In genomic region chr9:122347348-122348287, GRCh38 we compare ENCODE assay signal across 8 cellular contexts. TPM values are rescaled to one million over a fixed set of nuclear protein-coding genes. Genes with fewer than 3 reads are reported as not detected.
A peak's percentile ranks its signal among the peaks of the same experiment; 100 is the strongest.
DNase-seq lines count a peak whose midpoint lies in the region; ATAC-seq, FAIRE-seq and TF ChIP-seq lines count a peak whose summit lies in the region.

No MANE protein-coding gene starts in this region.

- no peak overlapping the region for H3K27ac Mint-ChIP-seq in Calu3 (ENCODE audit: unreplicated experiment)
- peak overlapping the region; percentile 79 for H3K27ac Mint-ChIP-seq in type B pancreatic cell

- intact Hi-C loops in Calu3 (cut with micrococcal nuclease; ENCODE audit: unreplicated experiment): no loop called here
- intact Hi-C loops in lower leg skin (cut with DNase I; ENCODE audit: low total_unique reads): no loop called here

- in situ Hi-C loops in T47D (cut with HindIII; ENCODE audit: low pct_unique_long_range_greater_than_20kb, low sequenced_read_pairs): no loop called here

- 33 to 37% methylated on average over 16 of the region's 16 CpGs for WGBS in lower leg skin, 2 donors

- H3K36me3 Mint-ChIP-seq in Calu3 (ENCODE audit: insufficient read depth, unreplicated experiment): peaks cover 4% of the 10 kb centered on the region
- H3K36me3 Mint-ChIP-seq in type B pancreatic cell: no peaks in the 10 kb centered on the region

- no peak for TF ChIP-seq CTCF in Calu3 (IDR thresholded peaks at IDR 0.05; ENCODE audit: unreplicated experiment)
- no peak for TF ChIP-seq CTCF in lower leg skin (IDR thresholded peaks at IDR 0.05)
- no peak for TF ChIP-seq CTCF in type B pancreatic cell (conservative IDR thresholded peaks at IDR 0.05)

- DNase-seq in Calu3 (peak; percentile 9), NCI-H69 (lab: John Stamatoyannopoulos, UW) (peak; percentile 38), T47D (ENCODE audit: low read depth in 1 of 2, low spot score in 1 of 2) (peak; percentile 60 to 65), lower leg skin (ENCODE audit: low spot score in 2 of 2) (no peak), type B pancreatic cell (ENCODE audit: extremely low spot score, unreplicated experiment) (no peak), NCI-H1092 treated with DMSO at 0.1 percent for 48 hours (lab: John Stamatoyannopoulos, UW) (no peak), RCC 7860 (ENCODE audit: low spot score) (no peak)

- peak overlapping the region; percentile 12 for H3K4me3 ChIP-seq in lower leg skin (ENCODE audit: low read depth, poor library complexity, severe bottlenecking)

- no peak for ATAC-seq in HG03439 (IDR thresholded peaks at IDR 0.05; ENCODE audit: unreplicated experiment)

- H3K27me3 Mint-ChIP-seq in Calu3 (ENCODE audit: unreplicated experiment) (peaks cover 38% of the 10 kb centered on the region), type B pancreatic cell (peaks cover 51% of the 10 kb centered on the region)

- FAIRE-seq in RCC 7860 (lab: Jason Lieb, UNC): no peak

- H3K4me3 Mint-ChIP-seq in Calu3 (ENCODE audit: low read depth, unreplicated experiment): peak overlapping the region; percentile 62
- H3K4me3 Mint-ChIP-seq in type B pancreatic cell: peak overlapping the region; percentile 91

- H3K9me3 Mint-ChIP-seq in Calu3 (ENCODE audit: low read depth, unreplicated experiment) (no peaks in the 10 kb centered on the region), type B pancreatic cell (no peaks in the 10 kb centered on the region)

- no TSS peak for BruUV-seq in Calu3 (replicated peaks; lab: Mats Ljungman, UMichigan)

- H3K4me1 Mint-ChIP-seq in Calu3 (ENCODE audit: low read depth, unreplicated experiment) (peaks cover 8% of the 10 kb centered on the region), type B pancreatic cell (ENCODE audit: unreplicated experiment) (peaks cover 17% of the 10 kb centered on the region)

- no peak for TF ChIP-seq POLR2A in lower leg skin (IDR thresholded peaks at IDR 0.05)

- CTCF ChIA-PET in Calu3 (lab: Charles Lee): interaction anchor here (0.6 to 0.9 kb wide), 2 partner anchors 223 to 248 kb away, joined by 3 read pairs; no protein-coding TSS in a partner anchor

RNA-seq across cellular contexts. Expression of gene PTGS1, which starts 23.2 kb away (rescaled TPM):
- total RNA-seq in Calu3 (2022): 0.66 and 0.71 TPM in 2 replicates
- 100 to 1,000 TPM in 1 of 4 donors, 10 to 100 TPM in 3; 62.9 to 110 (median 84.8) TPM for total RNA-seq in lower leg skin
- total RNA-seq in type B pancreatic cell (ENCODE audit: low replicate concordance): 1.1 and 1.7 TPM in 2 replicates

Comparison
In these comparisons a context has a peak if more than half of its experiments do, and no peak if none do; other contexts are left out.
1. DNase-seq: peak in Calu3 (single experiment), NCI-H69 (single experiment) and T47D (2 of 2); none in lower leg skin (0 of 2), type B pancreatic cell (single experiment), NCI-H1092 treated with DMSO at 0.1 percent for 48 hours (single experiment) and RCC 7860 (single experiment).
2. RNA of gene PTGS1, which starts 23.2 kb away (total RNA-seq): 62.9 to 110 TPM in lower leg skin; 1.1 to 1.7 TPM in type B pancreatic cell and 0.66 to 0.71 TPM in Calu3; every median in the first group is over 10 times any median in the second.